In the genomic region with DNA sequence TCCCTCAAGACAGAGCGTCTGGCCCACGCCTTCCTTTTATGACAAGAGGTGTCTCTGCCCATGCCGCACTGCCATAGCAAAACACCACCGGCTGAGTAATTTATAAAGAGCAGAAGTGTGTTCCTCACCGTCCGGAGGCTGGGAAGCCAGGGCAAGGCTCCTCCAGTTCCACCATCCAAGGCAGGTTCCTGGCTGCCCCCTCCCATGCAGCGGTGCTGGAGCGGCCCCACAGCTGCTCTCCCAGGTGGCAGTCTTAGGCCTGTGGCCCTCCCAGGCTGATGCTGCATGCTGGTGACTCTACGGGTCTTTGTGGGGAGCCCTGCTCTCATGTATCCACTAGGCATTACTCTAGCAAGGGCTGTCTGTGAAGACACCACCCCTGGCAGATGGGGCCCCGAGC, we compare ENCODE assay signal across 17 cellular contexts.
DNase-seq lines count a peak whose midpoint lies in the region; TF ChIP-seq lines count a peak whose summit lies in the region.
"Had no signal": no experiment of that assay in that cellular context is flagged by ENCODE, and none has a peak within 500 bp of the region (broad histone marks: within the 10 kb centered on the region; RNA-seq: fewer than 3 reads in every experiment).

No MANE protein-coding gene starts in this region.

- no peaks in the 10 kb centered on the region for H3K36me3 Mint-ChIP-seq in mesothelial cell of epicardium

- H3K27me3 Mint-ChIP-seq in mesothelial cell of epicardium (ENCODE audit: low read depth), result peaks cover 5% of the 10 kb centered on the region

- POLR2A ChIA-PET in GM10248 (lab: Yijun Ruan, JAX), result no interaction called here

- no peaks in the 10 kb centered on the region for H3K36me3 ChIP-seq in stomach

- no peak overlapping the region for H3K4me3 Mint-ChIP-seq in mesothelial cell of epicardium

- TF ChIP-seq POLR2A in stomach (IDR thresholded peaks at IDR 0.05), result no peak

- TF ChIP-seq EP300 in stomach (IDR thresholded peaks at IDR 0.05), result no peak

- H3K9me3 ChIP-seq in stomach, result peaks cover 0 to 9% (median 7%) of the 10 kb centered on the region in 4 donors

- DNase-seq in activated effector memory CD4-positive, alpha-beta T cell treated with anti-CD3 and anti-CD28 coated beads, Interleukin-2, amount 50 U/mL, for 16 hours, result peak; percentile 27
- DNase-seq in activated effector memory CD4-positive, alpha-beta T cell treated with Interleukin-2 at 50 U/mL for 16 hours, result no peak
- peak; percentile 28 for DNase-seq in ecto neural progenitor cell (ENCODE audit: low spot score)
- peak; percentile 16 to 27 for DNase-seq in mesothelial cell of epicardium (ENCODE audit: low spot score in 2 of 2, unreplicated experiment in 2 of 2)
- peak; percentile 17 for DNase-seq in stomach
- no peak for DNase-seq in HuH-7 (ENCODE audit: low spot score)
- DNase-seq in GM10248 (ENCODE audit: extremely low spot score), result no peak
- no peak for DNase-seq in putamen (ENCODE audit: low spot score)
- DNase-seq: GF-D8, IMR-90, Karpas-422, MM.1S, NCI-H1092 treated with DMSO at 0.1 percent for 48 hours, NCI-H1694, NCI-H2227 treated with DMSO at 0.1 percent for 48 hours, NCI-H524 had no signal

- intact Hi-C loops in stomach (cut with DNase I; ENCODE audit: low total_unique reads), result no loop called here

- no peak overlapping the region for H3K27ac ChIP-seq in stomach
- H3K27ac ChIP-seq: C4-2B had no signal

- 80 to 87% (median 86%) methylated on average over 8 to 10 of the region's 10 CpGs for WGBS in stomach, 5 donors

- no peak overlapping the region for H3K27ac Mint-ChIP-seq in mesothelial cell of epicardium

- H3K27me3 ChIP-seq in stomach, result peaks cover 0 to 12% (median 0%) of the 10 kb centered on the region in 3 donors

- TF ChIP-seq CTCF in mesothelial cell of epicardium (IDR thresholded peaks at IDR 0.05; ENCODE audit: unreplicated experiment) (no peak), stomach (IDR thresholded peaks at IDR 0.05) (no peak), GM10248 (IDR thresholded peaks at IDR 0.05; ENCODE audit: control extremely low read depth, extremely low read depth, low read depth, missing control alignments) (no peak)

- H3K9me3 Mint-ChIP-seq in mesothelial cell of epicardium, result peaks cover 2% of the 10 kb centered on the region

- H3K4me3 ChIP-seq in stomach, result no peak overlapping the region

- H3K4me1 Mint-ChIP-seq in mesothelial cell of epicardium, result no peaks in the 10 kb centered on the region

- no peaks in the 10 kb centered on the region for H3K4me1 ChIP-seq in stomach

- CTCF ChIA-PET in GM10248 (lab: Yijun Ruan, JAX), result no interaction called here

Comparison
In these comparisons a context has a peak if more than half of its experiments do, and no peak if none do; other contexts are left out.
1. DNase-seq: peak in activated effector memory CD4-positive, alpha-beta T cell treated with anti-CD3 and anti-CD28 coated beads, Interleukin-2, amount 50 U/mL, for 16 hours (single experiment), ecto neural progenitor cell (single experiment), mesothelial cell of epicardium (2 of 2) and stomach (single experiment); none in activated effector memory CD4-positive, alpha-beta T cell treated with Interleukin-2 at 50 U/mL for 16 hours (single experiment), HuH-7 (single experiment), GM10248 (single experiment) and putamen (single experiment).